In genomic region chr6:1787109-1787466, GRCh38 we compare ENCODE assay signal across 3 cellular contexts.
TF ChIP-seq lines count a peak whose summit lies in the region.

No MANE protein-coding gene starts in this region.

TF ChIP-seq in HEK293, 187 proteins besides CTCF, POLR2A, EP300 and RAD21 (continued from another document and continues in another):
- no peak for TF ChIP-seq ZNF518A (tag by site-specific recombination; conservative IDR thresholded peaks at IDR 0.05; ENCODE audit: low read depth)
- no peak for TF ChIP-seq ZNF292 (tag by site-specific recombination; IDR thresholded peaks at IDR 0.05; ENCODE audit: borderline replicate concordance, low read depth)
- TF ChIP-seq PRDM6 (tag by site-specific recombination; IDR thresholded peaks at IDR 0.05) = peak; percentile 65

TF ChIP-seq in HEK293T, 16 proteins besides CTCF, POLR2A, EP300 and RAD21 (continued from another document):
- peak; percentile 97 for TF ChIP-seq PKNOX1 (IDR thresholded peaks at IDR 0.05)
- TF ChIP-seq ELF4 (IDR thresholded peaks at IDR 0.05) = no peak
- TF ChIP-seq FOXM1 (IDR thresholded peaks at IDR 0.05; ENCODE audit: borderline replicate concordance) = 0 out of 2 replicates have a peak, but pooled peaks have one; percentile 7

TF ChIP-seq in SK-N-SH, 30 proteins besides CTCF, POLR2A, EP300 and RAD21 (continued from another document):
- TF ChIP-seq POLR2AphosphoS5 (IDR thresholded peaks at IDR 0.05; ENCODE audit: low read depth, low read length) (no peak), ZBTB33 (IDR thresholded peaks at IDR 0.05; ENCODE audit: borderline replicate concordance, low read depth) (no peak), SIN3A (IDR thresholded peaks at IDR 0.05; ENCODE audit: borderline replicate concordance, low read depth, low read length) (no peak), TAF1 (IDR thresholded peaks at IDR 0.05; ENCODE audit: borderline replicate concordance, low read depth, low read length) (no peak), TCF12 (IDR thresholded peaks at IDR 0.05) (peak; percentile 54), CHD2 (IDR thresholded peaks at IDR 0.05; ENCODE audit: low read length, partially characterized antibody) (no peak)
